ENCODE assay signal across 8 cellular contexts in genomic region chr1:114152211-114153050, GRCh38.
DNase-seq lines count a peak whose midpoint lies in the region; ATAC-seq, FAIRE-seq and TF ChIP-seq lines count a peak whose summit lies in the region.

No MANE protein-coding gene starts in this region.

- FAIRE-seq in RCC 7860 (lab: Jason Lieb, UNC), result no peak

- no peak for TF ChIP-seq CTCF in HFF-Myc (IDR thresholded peaks at IDR 0.05; ENCODE audit: low read depth, low read length, missing control alignments)
- no peak for TF ChIP-seq CTCF in astrocyte of the cerebellum (IDR thresholded peaks at IDR 0.05; ENCODE audit: low read depth, low read length, missing control alignments)

- H3K9me3 ChIP-seq in iPS-18c (ENCODE audit: control insufficient read depth, insufficient read depth, low read length), result peaks cover 2% of the 10 kb centered on the region

- DNase-seq in AG08395 (ENCODE audit: low spot score) (peak; percentile 75), HFF-Myc (ENCODE audit: extremely low read depth, low read depth) (no peak), astrocyte of the cerebellum (ENCODE audit: low read depth) (no peak), erythroblast (lab: John Stamatoyannopoulos, UW) (no peak), RCC 7860 (ENCODE audit: low spot score) (no peak)
- peak in 1 of 2 donors; percentile 51 for DNase-seq in stimulated activated effector memory CD8-positive, alpha-beta T cell treated with anti-CD3 and anti-CD28 coated beads, Interleukin-12 subunit alpha, Interleukin-12 subunit beta, amount 100 ng/mL, for 72 hours (ENCODE audit: low spot score in 2 of 2)

- TF ChIP-seq POLR2A in erythroblast (IDR thresholded peaks at IDR 0.05; ENCODE audit: low read length), result no peak

- H3K9me3 Mint-ChIP-seq in stimulated activated effector memory CD8-positive, alpha-beta T cell treated with anti-CD3 and anti-CD28 coated beads, Interleukin-12 subunit alpha, Interleukin-12 subunit beta, amount 100 ng/mL, for 72 hours, result no peaks in the 10 kb centered on the region

- H3K27ac Mint-ChIP-seq in stimulated activated effector memory CD8-positive, alpha-beta T cell treated with anti-CD3 and anti-CD28 coated beads, Interleukin-12 subunit alpha, Interleukin-12 subunit beta, amount 100 ng/mL, for 72 hours, result no peak overlapping the region

- peaks cover 14% of the 10 kb centered on the region for H3K4me1 Mint-ChIP-seq in stimulated activated effector memory CD8-positive, alpha-beta T cell treated with anti-CD3 and anti-CD28 coated beads, Interleukin-12 subunit alpha, Interleukin-12 subunit beta, amount 100 ng/mL, for 72 hours

- peak overlapping the region; percentile 63 for H3K4me3 Mint-ChIP-seq in stimulated activated effector memory CD8-positive, alpha-beta T cell treated with anti-CD3 and anti-CD28 coated beads, Interleukin-12 subunit alpha, Interleukin-12 subunit beta, amount 100 ng/mL, for 72 hours

- ATAC-seq in stimulated activated effector memory CD8-positive, alpha-beta T cell treated with anti-CD3 and anti-CD28 coated beads, Interleukin-12 subunit alpha, Interleukin-12 subunit beta, amount 100 ng/mL, for 72 hours, result peak; percentile 63
- ATAC-seq in HG02571 (IDR thresholded peaks at IDR 0.05; ENCODE audit: unreplicated experiment), result no peak

- in situ Hi-C loops in astrocyte of the cerebellum (cut with HindIII; ENCODE audit: low sequenced_read_pairs), result loop anchor here (5.0 kb wide), 1 partner anchor 105 kb away; no protein-coding TSS in a partner anchor

- H3K4me3 ChIP-seq in HFF-Myc (replicated peaks; ENCODE audit: low read depth, low read length) (peak overlapping the region; percentile 16; the same call in 1 of the 2 replicates), astrocyte of the cerebellum (ENCODE audit: low read depth, low read length) (peak overlapping the region; percentile 34), iPS-18c (ENCODE audit: insufficient read depth, low read depth, low read length) (peak overlapping the region; percentile 93)

- H3K36me3 Mint-ChIP-seq in stimulated activated effector memory CD8-positive, alpha-beta T cell treated with anti-CD3 and anti-CD28 coated beads, Interleukin-12 subunit alpha, Interleukin-12 subunit beta, amount 100 ng/mL, for 72 hours, result no peaks in the 10 kb centered on the region

Comparison
In these comparisons a context has a peak if more than half of its experiments do, and no peak if none do; other contexts are left out.
1. H3K4me3 ChIP-seq: peak in every context shown above with its lines; median percentile 93 in iPS-18c; 34 in astrocyte of the cerebellum; 16 in HFF-Myc.